1 cellular context compared by ENCODE assay signal in genomic region chr3:194134757-194135515, GRCh38.
TF ChIP-seq lines count a peak whose summit lies in the region.

No MANE protein-coding gene starts in this region.

TF ChIP-seq in K562, 482 proteins besides CTCF, POLR2A, EP300 and RAD21 (continued from another document and continues in another):
- TF ChIP-seq ATF3 (IDR thresholded peaks at IDR 0.05) (no peak; the same call in 1 of the 2 replicates), ATF3 (CRISPR knock-in tag; conservative IDR thresholded peaks at IDR 0.05) (no peak), PYGO2 (tag; IDR thresholded peaks at IDR 0.05) (no peak), ZNF717 (CRISPR knock-in tag; IDR thresholded peaks at IDR 0.05) (no peak), AFF4 (CRISPR knock-in tag; IDR thresholded peaks at IDR 0.05) (no peak; the same call in 1 of the 2 replicates), CCNT2 (IDR thresholded peaks at IDR 0.05; ENCODE audit: borderline replicate concordance, extremely low read depth, insufficient read length, low read depth, low read length) (peak; percentile 99), STAT5B (CRISPR knock-in tag; IDR thresholded peaks at IDR 0.05) (no peak), DPF2 (IDR thresholded peaks at IDR 0.05) (peak; percentile 46; the same call in 1 of the 2 replicates), ILK (tag; IDR thresholded peaks at IDR 0.05; ENCODE audit: borderline replicate concordance, low read depth) (no peak), RUNX1 (IDR thresholded peaks at IDR 0.05; ENCODE audit: low read depth) (peak; percentile 53; the same call in 1 of the 2 replicates), NFXL1 (CRISPR knock-in tag; IDR thresholded peaks at IDR 0.05) (no peak), ZNF511 (CRISPR knock-in tag; IDR thresholded peaks at IDR 0.05) (no peak; the same call in 1 of the 2 replicates), POLR2G (IDR thresholded peaks at IDR 0.05; ENCODE audit: low read depth, low read length) (peak; percentile 78), SIN3A (IDR thresholded peaks at IDR 0.05; ENCODE audit: borderline replicate concordance in 2 of 2, control insufficient read depth in 1 of 2, low read depth in 2 of 2, low read length in 2 of 2) (peak; percentile 59 to 83; a peak in 1 of 4 replicates), CAMTA2 (CRISPR knock-in tag; conservative IDR thresholded peaks at IDR 0.05) (no peak), ZNF398 (CRISPR knock-in tag; IDR thresholded peaks at IDR 0.05) (no peak), PHF8 (IDR thresholded peaks at IDR 0.05; ENCODE audit: borderline replicate concordance, low read length) (0 out of 2 replicates have a peak, but pooled peaks have one; percentile 12), HMBOX1 (IDR thresholded peaks at IDR 0.05) (no peak), ZNF586 (CRISPR knock-in tag; conservative IDR thresholded peaks at IDR 0.05) (no peak), ZNF830 (CRISPR knock-in tag; IDR thresholded peaks at IDR 0.05) (no peak), ZNF79 (CRISPR knock-in tag; IDR thresholded peaks at IDR 0.05; ENCODE audit: low read depth) (no peak), CEBPB (tag; IDR thresholded peaks at IDR 0.05) (no peak), CTCFL (IDR thresholded peaks at IDR 0.05; ENCODE audit: borderline replicate concordance, insufficient read depth, low read depth, low read length, poor library complexity, severe bottlenecking) (no peak), ZC3H4 (CRISPR knock-in tag; IDR thresholded peaks at IDR 0.05; ENCODE audit: borderline replicate concordance) (no peak), PKNOX1 (IDR thresholded peaks at IDR 0.05) (peak; percentile 58), SFPQ (IDR thresholded peaks at IDR 0.05; ENCODE audit: low read depth, low read length) (no peak), KDM4B (IDR thresholded peaks at IDR 0.05; ENCODE audit: borderline replicate concordance in 2 of 2, low read depth in 1 of 2) (0 out of 4 replicates have a peak, but pooled peaks of 1 of the 2 experiments have one; percentile 63), NCOA4 (IDR thresholded peaks at IDR 0.05; ENCODE audit: partially characterized antibody) (no peak), TSHZ1 (CRISPR knock-in tag; IDR thresholded peaks at IDR 0.05) (no peak), KAT7 (CRISPR knock-in tag; IDR thresholded peaks at IDR 0.05; ENCODE audit: borderline replicate concordance) (no peak), HSF4 (CRISPR knock-in tag; IDR thresholded peaks at IDR 0.05; ENCODE audit: borderline replicate concordance) (no peak), ZNF696 (CRISPR knock-in tag; conservative IDR thresholded peaks at IDR 0.05) (no peak), PATZ1 (CRISPR knock-in tag; IDR thresholded peaks at IDR 0.05; ENCODE audit: borderline replicate concordance) (no peak), HNRNPL (IDR thresholded peaks at IDR 0.05; ENCODE audit: low read depth, low read length) (peak; percentile 49; the same call in 1 of the 2 replicates), RBM15 (IDR thresholded peaks at IDR 0.05; ENCODE audit: insufficient read depth, low read length) (no peak), E2F4 (CRISPR knock-in tag; IDR thresholded peaks at IDR 0.05; ENCODE audit: low read depth) (no peak)
